In the genomic region with DNA sequence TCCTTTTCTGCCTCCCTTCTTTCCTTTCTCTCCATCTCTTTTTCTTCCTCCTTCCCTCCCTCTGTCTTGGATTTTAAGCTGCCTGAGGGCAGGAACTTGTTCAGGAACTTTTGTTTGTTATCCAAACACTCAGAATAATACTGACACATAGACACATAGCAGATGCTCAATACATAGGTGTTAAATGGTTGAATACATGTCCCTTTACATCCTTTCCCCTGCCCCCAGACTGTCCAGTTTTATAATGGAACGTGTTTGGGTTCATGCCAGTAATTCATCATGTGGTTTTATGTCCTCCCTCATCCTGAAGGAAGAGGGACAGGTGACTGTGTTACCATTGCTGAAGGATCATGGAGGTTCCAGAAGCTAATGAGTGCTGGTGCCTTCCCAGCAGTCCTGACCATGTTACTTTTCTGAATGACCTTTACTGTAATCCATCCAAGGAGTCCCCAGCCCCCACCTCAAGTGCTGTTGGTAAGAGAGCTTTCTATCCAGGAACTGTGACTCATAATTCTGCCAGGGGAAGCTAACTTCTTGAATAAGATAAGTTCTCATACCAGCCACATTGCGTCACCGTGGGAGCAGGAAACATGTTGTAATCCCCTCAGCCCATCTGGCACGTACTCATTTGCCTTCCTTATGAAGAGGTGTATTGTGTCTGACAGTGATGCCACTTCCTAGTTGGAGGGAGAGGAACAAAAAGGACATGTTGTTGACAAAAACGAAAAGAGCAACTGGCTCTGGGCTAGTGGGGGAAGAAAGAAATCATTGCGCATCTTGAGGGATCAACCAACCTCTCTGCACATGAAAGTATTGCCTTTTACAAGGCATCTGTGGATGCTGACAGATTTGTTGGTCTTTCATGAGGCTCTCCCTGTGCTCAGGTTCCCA, we compare ENCODE assay signal across 1 cellular context.
TF ChIP-seq lines count a peak whose summit lies in the region.

No MANE protein-coding gene starts in this region.

TF ChIP-seq in HepG2, 621 proteins besides CTCF, POLR2A, EP300 and RAD21 (continued from another document and continues in another):
- TF ChIP-seq IRF2 (CRISPR knock-in tag; IDR thresholded peaks at IDR 0.05) (peak; percentile 88; the same call in 1 of the 2 replicates), FOXK1 (CRISPR knock-in tag; IDR thresholded peaks at IDR 0.05; ENCODE audit: borderline replicate concordance, low read depth) (peak; percentile 79; the same call in 1 of the 2 replicates), RXRA (CRISPR knock-in tag; IDR thresholded peaks at IDR 0.05) (peak; percentile 81; the same call in 1 of the 2 replicates), PAX8 (CRISPR knock-in tag; IDR thresholded peaks at IDR 0.05; ENCODE audit: borderline replicate concordance) (no peak), REPIN1 (CRISPR knock-in tag; IDR thresholded peaks at IDR 0.05; ENCODE audit: borderline replicate concordance, low read depth) (no peak), ZNF225 (CRISPR knock-in tag; IDR thresholded peaks at IDR 0.05) (no peak), TBX2 (CRISPR knock-in tag; IDR thresholded peaks at IDR 0.05; ENCODE audit: borderline replicate concordance) (peak; percentile 90), KDM2A (CRISPR knock-in tag; IDR thresholded peaks at IDR 0.05; ENCODE audit: borderline replicate concordance, low read depth) (peak; percentile 63; the same call in 1 of the 2 replicates), HNRNPLL (IDR thresholded peaks at IDR 0.05; ENCODE audit: low read depth, low read length, poor library complexity, severe bottlenecking) (no peak), ZNF451 (CRISPR knock-in tag; IDR thresholded peaks at IDR 0.05) (no peak), REL (CRISPR knock-in tag; conservative IDR thresholded peaks at IDR 0.05) (no peak), TBX3 (IDR thresholded peaks at IDR 0.05; ENCODE audit: borderline replicate concordance) (no peak), YEATS4 (CRISPR knock-in tag; IDR thresholded peaks at IDR 0.05; ENCODE audit: borderline replicate concordance) (no peak; the same call in 1 of the 2 replicates), KLF12 (CRISPR knock-in tag; IDR thresholded peaks at IDR 0.05; ENCODE audit: borderline replicate concordance) (no peak), EED (CRISPR knock-in tag; IDR thresholded peaks at IDR 0.05) (no peak), TCF12 (IDR thresholded peaks at IDR 0.05) (no peak), TCF12 (CRISPR knock-in tag; IDR thresholded peaks at IDR 0.05) (0 out of 2 replicates have a peak, but pooled peaks have one; percentile 30), TEAD3 (CRISPR knock-in tag; optimal IDR thresholded peaks at IDR 0.05; ENCODE audit: borderline replicate concordance) (peak; percentile 99), ZBTB38 (CRISPR knock-in tag; IDR thresholded peaks at IDR 0.05) (peak; percentile 93), SETDB1 (CRISPR knock-in tag; IDR thresholded peaks at IDR 0.05; ENCODE audit: borderline replicate concordance) (no peak), ZKSCAN1 (IDR thresholded peaks at IDR 0.05; ENCODE audit: low read length) (no peak), ZNF10 (CRISPR knock-in tag; IDR thresholded peaks at IDR 0.05; ENCODE audit: borderline replicate concordance, low read depth) (no peak), ZNF563 (CRISPR knock-in tag; IDR thresholded peaks at IDR 0.05) (no peak; the same call in 1 of the 2 replicates), PRMT3 (CRISPR knock-in tag; IDR thresholded peaks at IDR 0.05; ENCODE audit: borderline replicate concordance, low read depth) (no peak), TOPORS (CRISPR knock-in tag; IDR thresholded peaks at IDR 0.05) (no peak), ZNF614 (CRISPR knock-in tag; IDR thresholded peaks at IDR 0.05; ENCODE audit: borderline replicate concordance) (peak; percentile 98), CHCHD3 (CRISPR knock-in tag; IDR thresholded peaks at IDR 0.05) (no peak), PCBP1 (IDR thresholded peaks at IDR 0.05; ENCODE audit: borderline replicate concordance, low read depth, low read length) (no peak)
- TF ChIP-seq, protein P1, sequence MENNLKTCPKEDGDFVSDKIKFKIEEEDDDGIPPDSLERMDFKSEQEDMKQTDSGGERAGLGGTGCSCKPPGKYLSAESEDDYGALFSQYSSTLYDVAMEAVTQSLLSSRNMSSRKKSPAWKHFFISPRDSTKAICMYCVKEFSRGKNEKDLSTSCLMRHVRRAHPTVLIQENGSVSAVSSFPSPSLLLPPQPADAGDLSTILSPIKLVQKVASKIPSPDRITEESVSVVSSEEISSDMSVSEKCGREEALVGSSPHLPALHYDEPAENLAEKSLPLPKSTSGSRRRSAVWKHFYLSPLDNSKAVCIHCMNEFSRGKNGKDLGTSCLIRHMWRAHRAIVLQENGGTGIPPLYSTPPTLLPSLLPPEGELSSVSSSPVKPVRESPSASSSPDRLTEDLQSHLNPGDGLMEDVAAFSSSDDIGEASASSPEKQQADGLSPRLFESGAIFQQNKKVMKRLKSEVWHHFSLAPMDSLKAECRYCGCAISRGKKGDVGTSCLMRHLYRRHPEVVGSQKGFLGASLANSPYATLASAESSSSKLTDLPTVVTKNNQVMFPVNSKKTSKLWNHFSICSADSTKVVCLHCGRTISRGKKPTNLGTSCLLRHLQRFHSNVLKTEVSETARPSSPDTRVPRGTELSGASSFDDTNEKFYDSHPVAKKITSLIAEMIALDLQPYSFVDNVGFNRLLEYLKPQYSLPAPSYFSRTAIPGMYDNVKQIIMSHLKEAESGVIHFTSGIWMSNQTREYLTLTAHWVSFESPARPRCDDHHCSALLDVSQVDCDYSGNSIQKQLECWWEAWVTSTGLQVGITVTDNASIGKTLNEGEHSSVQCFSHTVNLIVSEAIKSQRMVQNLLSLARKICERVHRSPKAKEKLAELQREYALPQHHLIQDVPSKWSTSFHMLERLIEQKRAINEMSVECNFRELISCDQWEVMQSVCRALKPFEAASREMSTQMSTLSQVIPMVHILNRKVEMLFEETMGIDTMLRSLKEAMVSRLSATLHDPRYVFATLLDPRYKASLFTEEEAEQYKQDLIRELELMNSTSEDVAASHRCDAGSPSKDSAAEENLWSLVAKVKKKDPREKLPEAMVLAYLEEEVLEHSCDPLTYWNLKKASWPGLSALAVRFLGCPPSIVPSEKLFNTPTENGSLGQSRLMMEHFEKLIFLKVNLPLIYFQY (CRISPR knock-in tag; IDR thresholded peaks at IDR 0.05; ENCODE audit: borderline replicate concordance), result no peak
- TF ChIP-seq, protein P2, sequence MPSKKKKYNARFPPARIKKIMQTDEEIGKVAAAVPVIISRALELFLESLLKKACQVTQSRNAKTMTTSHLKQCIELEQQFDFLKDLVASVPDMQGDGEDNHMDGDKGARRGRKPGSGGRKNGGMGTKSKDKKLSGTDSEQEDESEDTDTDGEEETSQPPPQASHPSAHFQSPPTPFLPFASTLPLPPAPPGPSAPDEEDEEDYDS (CRISPR knock-in tag; IDR thresholded peaks at IDR 0.05), result peak; percentile 84
- TF ChIP-seq, protein P3, sequence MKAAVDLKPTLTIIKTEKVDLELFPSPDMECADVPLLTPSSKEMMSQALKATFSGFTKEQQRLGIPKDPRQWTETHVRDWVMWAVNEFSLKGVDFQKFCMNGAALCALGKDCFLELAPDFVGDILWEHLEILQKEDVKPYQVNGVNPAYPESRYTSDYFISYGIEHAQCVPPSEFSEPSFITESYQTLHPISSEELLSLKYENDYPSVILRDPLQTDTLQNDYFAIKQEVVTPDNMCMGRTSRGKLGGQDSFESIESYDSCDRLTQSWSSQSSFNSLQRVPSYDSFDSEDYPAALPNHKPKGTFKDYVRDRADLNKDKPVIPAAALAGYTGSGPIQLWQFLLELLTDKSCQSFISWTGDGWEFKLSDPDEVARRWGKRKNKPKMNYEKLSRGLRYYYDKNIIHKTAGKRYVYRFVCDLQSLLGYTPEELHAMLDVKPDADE (CRISPR knock-in tag; IDR thresholded peaks at IDR 0.05), result no peak
- TF ChIP-seq, protein P4, sequence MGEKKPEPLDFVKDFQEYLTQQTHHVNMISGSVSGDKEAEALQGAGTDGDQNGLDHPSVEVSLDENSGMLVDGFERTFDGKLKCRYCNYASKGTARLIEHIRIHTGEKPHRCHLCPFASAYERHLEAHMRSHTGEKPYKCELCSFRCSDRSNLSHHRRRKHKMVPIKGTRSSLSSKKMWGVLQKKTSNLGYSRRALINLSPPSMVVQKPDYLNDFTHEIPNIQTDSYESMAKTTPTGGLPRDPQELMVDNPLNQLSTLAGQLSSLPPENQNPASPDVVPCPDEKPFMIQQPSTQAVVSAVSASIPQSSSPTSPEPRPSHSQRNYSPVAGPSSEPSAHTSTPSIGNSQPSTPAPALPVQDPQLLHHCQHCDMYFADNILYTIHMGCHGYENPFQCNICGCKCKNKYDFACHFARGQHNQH (CRISPR knock-in tag; IDR thresholded peaks at IDR 0.05), result peak; percentile 92
- TF ChIP-seq, protein P5, sequence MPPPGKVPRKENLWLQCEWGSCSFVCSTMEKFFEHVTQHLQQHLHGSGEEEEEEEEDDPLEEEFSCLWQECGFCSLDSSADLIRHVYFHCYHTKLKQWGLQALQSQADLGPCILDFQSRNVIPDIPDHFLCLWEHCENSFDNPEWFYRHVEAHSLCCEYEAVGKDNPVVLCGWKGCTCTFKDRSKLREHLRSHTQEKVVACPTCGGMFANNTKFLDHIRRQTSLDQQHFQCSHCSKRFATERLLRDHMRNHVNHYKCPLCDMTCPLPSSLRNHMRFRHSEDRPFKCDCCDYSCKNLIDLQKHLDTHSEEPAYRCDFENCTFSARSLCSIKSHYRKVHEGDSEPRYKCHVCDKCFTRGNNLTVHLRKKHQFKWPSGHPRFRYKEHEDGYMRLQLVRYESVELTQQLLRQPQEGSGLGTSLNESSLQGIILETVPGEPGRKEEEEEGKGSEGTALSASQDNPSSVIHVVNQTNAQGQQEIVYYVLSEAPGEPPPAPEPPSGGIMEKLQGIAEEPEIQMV (CRISPR knock-in tag; IDR thresholded peaks at IDR 0.05; ENCODE audit: low read depth), result 0 out of 2 replicates have a peak, but pooled peaks have one; percentile 53
- TF ChIP-seq, protein P6, sequence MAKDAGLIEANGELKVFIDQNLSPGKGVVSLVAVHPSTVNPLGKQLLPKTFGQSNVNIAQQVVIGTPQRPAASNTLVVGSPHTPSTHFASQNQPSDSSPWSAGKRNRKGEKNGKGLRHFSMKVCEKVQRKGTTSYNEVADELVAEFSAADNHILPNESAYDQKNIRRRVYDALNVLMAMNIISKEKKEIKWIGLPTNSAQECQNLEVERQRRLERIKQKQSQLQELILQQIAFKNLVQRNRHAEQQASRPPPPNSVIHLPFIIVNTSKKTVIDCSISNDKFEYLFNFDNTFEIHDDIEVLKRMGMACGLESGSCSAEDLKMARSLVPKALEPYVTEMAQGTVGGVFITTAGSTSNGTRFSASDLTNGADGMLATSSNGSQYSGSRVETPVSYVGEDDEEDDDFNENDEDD (CRISPR knock-in tag; IDR thresholded peaks at IDR 0.05; ENCODE audit: borderline replicate concordance), result peak; percentile 58; the same call in 1 of the 2 replicates
- TF ChIP-seq, protein P7, sequence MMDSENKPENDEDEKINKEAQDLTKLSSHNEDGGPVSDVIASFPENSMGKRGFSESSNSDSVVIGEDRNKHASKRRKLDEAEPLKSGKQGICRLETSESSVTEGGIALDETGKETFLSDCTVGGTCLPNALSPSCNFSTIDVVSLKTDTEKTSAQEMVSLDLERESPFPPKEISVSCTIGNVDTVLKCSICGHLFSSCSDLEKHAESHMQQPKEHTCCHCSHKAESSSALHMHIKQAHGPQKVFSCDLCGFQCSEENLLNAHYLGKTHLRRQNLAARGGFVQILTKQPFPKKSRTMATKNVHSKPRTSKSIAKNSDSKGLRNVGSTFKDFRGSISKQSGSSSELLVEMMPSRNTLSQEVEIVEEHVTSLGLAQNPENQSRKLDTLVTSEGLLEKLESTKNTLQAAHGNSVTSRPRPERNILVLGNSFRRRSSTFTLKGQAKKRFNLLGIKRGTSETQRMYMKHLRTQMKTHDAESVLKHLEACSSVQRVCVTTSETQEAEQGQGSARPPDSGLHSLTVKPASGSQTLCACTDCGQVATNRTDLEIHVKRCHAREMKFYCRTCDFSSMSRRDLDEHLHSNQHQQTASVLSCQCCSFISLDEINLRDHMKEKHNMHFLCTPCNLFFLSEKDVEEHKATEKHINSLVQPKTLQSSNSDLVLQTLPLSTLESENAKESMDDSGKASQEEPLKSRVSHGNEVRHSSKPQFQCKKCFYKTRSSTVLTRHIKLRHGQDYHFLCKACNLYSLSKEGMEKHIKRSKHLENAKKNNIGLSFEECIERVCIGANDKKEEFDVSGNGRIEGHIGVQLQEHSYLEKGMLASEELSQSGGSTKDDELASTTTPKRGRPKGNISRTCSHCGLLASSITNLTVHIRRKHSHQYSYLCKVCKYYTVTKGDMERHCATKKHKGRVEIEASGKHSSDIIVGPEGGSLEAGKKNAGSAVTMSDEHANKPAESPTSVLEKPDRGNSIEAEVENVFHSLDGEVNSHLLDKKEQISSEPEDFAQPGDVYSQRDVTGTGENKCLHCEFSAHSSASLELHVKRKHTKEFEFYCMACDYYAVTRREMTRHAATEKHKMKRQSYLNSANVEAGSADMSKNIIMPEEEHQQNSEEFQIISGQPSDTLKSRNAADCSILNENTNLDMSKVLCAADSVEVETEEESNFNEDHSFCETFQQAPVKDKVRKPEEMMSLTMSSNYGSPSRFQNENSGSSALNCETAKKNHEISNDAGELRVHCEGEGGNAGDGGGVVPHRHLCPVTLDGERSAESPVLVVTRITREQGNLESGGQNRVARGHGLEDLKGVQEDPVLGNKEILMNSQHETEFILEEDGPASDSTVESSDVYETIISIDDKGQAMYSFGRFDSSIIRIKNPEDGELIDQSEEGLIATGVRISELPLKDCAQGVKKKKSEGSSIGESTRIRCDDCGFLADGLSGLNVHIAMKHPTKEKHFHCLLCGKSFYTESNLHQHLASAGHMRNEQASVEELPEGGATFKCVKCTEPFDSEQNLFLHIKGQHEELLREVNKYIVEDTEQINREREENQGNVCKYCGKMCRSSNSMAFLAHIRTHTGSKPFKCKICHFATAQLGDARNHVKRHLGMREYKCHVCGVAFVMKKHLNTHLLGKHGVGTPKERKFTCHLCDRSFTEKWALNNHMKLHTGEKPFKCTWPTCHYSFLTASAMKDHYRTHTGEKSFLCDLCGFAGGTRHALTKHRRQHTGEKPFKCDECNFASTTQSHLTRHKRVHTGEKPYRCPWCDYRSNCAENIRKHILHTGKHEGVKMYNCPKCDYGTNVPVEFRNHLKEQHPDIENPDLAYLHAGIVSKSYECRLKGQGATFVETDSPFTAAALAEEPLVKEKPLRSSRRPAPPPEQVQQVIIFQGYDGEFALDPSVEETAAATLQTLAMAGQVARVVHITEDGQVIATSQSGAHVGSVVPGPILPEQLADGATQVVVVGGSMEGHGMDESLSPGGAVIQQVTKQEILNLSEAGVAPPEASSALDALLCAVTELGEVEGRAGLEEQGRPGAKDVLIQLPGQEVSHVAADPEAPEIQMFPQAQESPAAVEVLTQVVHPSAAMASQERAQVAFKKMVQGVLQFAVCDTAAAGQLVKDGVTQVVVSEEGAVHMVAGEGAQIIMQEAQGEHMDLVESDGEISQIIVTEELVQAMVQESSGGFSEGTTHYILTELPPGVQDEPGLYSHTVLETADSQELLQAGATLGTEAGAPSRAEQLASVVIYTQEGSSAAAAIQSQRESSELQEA (CRISPR knock-in tag; IDR thresholded peaks at IDR 0.05; ENCODE audit: not compliant biosample characterization), result no peak
